ENCODE assay signal across 1 cellular context in genomic region chr1:94714552-94714951, GRCh38.
TF ChIP-seq lines count a peak whose summit lies in the region.

No MANE protein-coding gene starts in this region.

TF ChIP-seq in endothelial cell of umbilical vein, 7 proteins besides CTCF, POLR2A, EP300 and RAD21 (continued from another document):
- TF ChIP-seq MAX (IDR thresholded peaks at IDR 0.05; ENCODE audit: insufficient read depth, insufficient read length) (no peak), MYC (IDR thresholded peaks at IDR 0.05; ENCODE audit: low read depth, low read length) (no peak), POLR2AphosphoS5 (IDR thresholded peaks at IDR 0.05; ENCODE audit: insufficient read depth, low read depth, low read length) (no peak), FOS (IDR thresholded peaks at IDR 0.05; ENCODE audit: borderline replicate concordance, insufficient read depth, low read length) (no peak), EZH2 (IDR thresholded peaks at IDR 0.05; ENCODE audit: borderline replicate concordance, low read depth, low read length, severe bottlenecking) (no peak)
